In the genomic region with DNA sequence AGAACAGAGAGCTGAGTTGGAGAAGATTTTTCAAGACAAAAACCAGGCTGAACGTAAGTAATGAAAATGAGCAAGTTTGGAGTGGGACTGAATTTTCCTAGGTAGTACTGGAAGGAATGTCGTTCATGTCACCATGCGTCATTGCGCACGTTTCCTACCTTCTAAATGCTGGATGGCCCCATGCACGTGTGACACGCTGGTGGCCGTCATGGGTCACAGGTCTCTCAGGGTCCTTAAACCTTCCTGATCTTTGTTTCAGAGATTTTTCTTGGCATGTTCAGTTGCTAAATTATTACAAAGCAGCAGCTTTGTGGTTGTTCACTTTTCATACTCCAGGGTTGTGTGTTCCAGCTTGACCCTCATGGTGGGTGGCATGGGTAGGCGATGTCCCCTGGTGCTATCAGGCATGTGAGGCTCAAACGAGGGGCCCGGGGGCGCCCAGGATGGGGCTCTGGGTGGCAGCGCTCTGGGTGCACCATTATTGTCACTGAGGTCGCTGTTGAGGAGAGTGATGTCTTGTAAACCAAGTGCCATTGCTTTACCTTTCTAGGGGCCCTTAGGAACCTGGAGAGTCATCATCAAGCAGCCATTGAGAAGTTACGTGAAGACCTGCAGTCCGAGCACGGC, we compare ENCODE assay signal across 27 cellular contexts.
"Had no signal": no experiment of that assay in that cellular context is flagged by ENCODE, and none has a peak within 500 bp of the region (broad histone marks: within the 10 kb centered on the region; RNA-seq: fewer than 3 reads in every experiment).

No MANE protein-coding gene starts in this region.

- ATAC-seq: activated naive CD4-positive, alpha-beta T cell treated with anti-CD3 and anti-CD28 coated beads, Interleukin-2, amount 50 U/mL, for 72 hours; activated T-cell treated with anti-CD3 and anti-CD28 coated beads, Interleukin-2, amount 50 U/mL, for 72 hours; esophagus mucosa; heart left ventricle had no signal

- H3K9me3 ChIP-seq: ascending aorta, breast epithelium, heart left ventricle had no signal

- H3K27me3 ChIP-seq: ascending aorta, breast epithelium, dorsolateral prefrontal cortex, heart left ventricle had no signal

- H3K27ac ChIP-seq: ascending aorta, breast epithelium, coronary artery, dorsolateral prefrontal cortex had no signal

- H3K4me1 ChIP-seq: ascending aorta, breast epithelium had no signal

- DNase-seq: activated CD4-positive, alpha-beta memory T cell treated with anti-CD3 and anti-CD28 coated beads, Interleukin-2, amount 10 ng/mL, durations not matched to agents 7 days and 5 days; activated CD4-positive, alpha-beta T cell treated with anti-CD3 and anti-CD28 coated beads for 1 hour; activated CD4-positive, alpha-beta T cell treated with anti-CD3 and anti-CD28 coated beads for 4 hours; activated CD4-positive, alpha-beta T cell treated with anti-CD3 and anti-CD28 coated beads, Interleukin-2, amount 10 ng/mL, durations not matched to agents 7 days and 5 days; activated CD4-positive, alpha-beta T cell treated with anti-CD3 and anti-CD28 coated beads, Interleukin-2, amount 50 U/mL, for 4 hours; activated CD4-positive, CD25-positive, alpha-beta regulatory T cell; activated CD8-positive, alpha-beta memory T cell treated with anti-CD3 and anti-CD28 coated beads, Interleukin-2, amount 50 U/mL, for 48 hours; activated gamma-delta T cell; activated naive CD4-positive, alpha-beta T cell; activated naive CD4-positive, alpha-beta T cell treated with anti-CD3 and anti-CD28 coated beads, Interleukin-2, amount 10 ng/mL, durations not matched to agents 7 days and 5 days; activated naive CD8-positive, alpha-beta T cell treated with anti-CD3 and anti-CD28 coated beads, Interleukin-2, amount 10 ng/mL, durations not matched to agents 7 days and 5 days; activated T-cell treated with anti-CD3 and anti-CD28 coated beads for 4 hours; activated T-cell treated with anti-CD3 and anti-CD28 coated beads, Interleukin-2, amount 50 U/mL, for 24 hours; activated T-cell treated with anti-CD3 and anti-CD28 coated beads, Interleukin-2, amount 50 U/mL, for 72 hours; dorsolateral prefrontal cortex; effector memory CD4-positive, alpha-beta T cell; endodermal cell; foreskin fibroblast; glutamatergic neuron; T-helper 2 cell had no signal

- FAIRE-seq: frontal cortex had no signal

- H3K4me3 ChIP-seq: ascending aorta, breast epithelium, coronary artery, dorsolateral prefrontal cortex had no signal
